In genomic region chr17:38921756-38922411, GRCh38 we compare ENCODE assay signal across 1 cellular context.
TF ChIP-seq lines count a peak whose summit lies in the region.

No MANE protein-coding gene starts in this region.

TF ChIP-seq in GM23338, 12 proteins besides CTCF, POLR2A, EP300 and RAD21 (continued from another document):
- no peak for TF ChIP-seq REST (IDR thresholded peaks at IDR 0.05; ENCODE audit: unreplicated experiment)
- TF ChIP-seq EZH2phosphoT487 (IDR thresholded peaks at IDR 0.05; ENCODE audit: unreplicated experiment) = no peak
- no peak for TF ChIP-seq ZNF462 (CRISPR knock-in tag; IDR thresholded peaks at IDR 0.05)
- TF ChIP-seq NANOG (IDR thresholded peaks at IDR 0.05; ENCODE audit: borderline replicate concordance) = no peak
- no peak for TF ChIP-seq STAT1 (IDR thresholded peaks at IDR 0.05; ENCODE audit: unreplicated experiment)
TF ChIP-seq in GM23338: peak in this region for 0.
